ENCODE assay signal across 21 cellular contexts in genomic region chr1:163084330-163084729, GRCh38. TPM values are rescaled to one million over a fixed set of nuclear protein-coding genes. Genes with fewer than 3 reads are reported as not detected.
DNase-seq lines count a peak whose midpoint lies in the region; ATAC-seq and TF ChIP-seq lines count a peak whose summit lies in the region.
"Had no signal": no experiment of that assay in that cellular context is flagged by ENCODE, and none has a peak within 500 bp of the region (broad histone marks: within the 10 kb centered on the region; RNA-seq: fewer than 3 reads in every experiment).

No MANE protein-coding gene starts in this region.

- H3K27me3 Mint-ChIP-seq in osteocyte (ENCODE audit: unreplicated experiment): no peaks in the 10 kb centered on the region
- H3K27me3 Mint-ChIP-seq in activated CD4-positive, alpha-beta T cell treated with anti-CD3 and anti-CD28 coated beads for 36 hours: peaks cover 4% of the 10 kb centered on the region
- H3K27me3 Mint-ChIP-seq: dendritic cell treated with granulocyte-macrophage colony-stimulating factor and Interleukin-4, amounts not matched to agents 40 ng/mL and 50 ng/mL, for 4 days had no signal

- H3K9me2 ChIP-seq in SK-N-SH: no peaks in the 10 kb centered on the region

- no peak overlapping the region for H3K4me3 ChIP-seq in SK-N-SH (ENCODE audit: low read depth in 2 of 2, low read length in 1 of 2)
- H3K4me3 ChIP-seq in esophagus muscularis mucosa: no peak overlapping the region
- H3K4me3 ChIP-seq: breast epithelium, MG63, PC-9 had no signal

- H3K9me3 Mint-ChIP-seq in osteocyte (ENCODE audit: unreplicated experiment): no peaks in the 10 kb centered on the region
- no peaks in the 10 kb centered on the region for H3K9me3 Mint-ChIP-seq in activated CD4-positive, alpha-beta T cell treated with anti-CD3 and anti-CD28 coated beads for 36 hours (ENCODE audit: low read depth)
- H3K9me3 Mint-ChIP-seq: activated naive CD8-positive, alpha-beta T cell treated with anti-CD3 and anti-CD28 coated beads, Interleukin-2, amount 10 ng/mL, durations not matched to agents 7 days and 5 days; dendritic cell treated with granulocyte-macrophage colony-stimulating factor and Interleukin-4, amounts not matched to agents 40 ng/mL and 50 ng/mL, for 4 days; nephron; T-helper 1 cell treated with Interleukin-12 subunit alpha and Interleukin-12 subunit beta and Interleukin-4 antibody, amounts not matched to agents 30 μg/mL and 1 μg/mL, for 36 hours had no signal

- no peaks in the 10 kb centered on the region for H3K79me2 ChIP-seq in SK-N-SH (ENCODE audit: insufficient read depth)

- no peak for ATAC-seq in activated CD4-positive, alpha-beta T cell treated with anti-CD3 and anti-CD28 coated beads for 36 hours
- ATAC-seq: left colon; stimulated activated effector memory CD8-positive, alpha-beta T cell treated with anti-CD3 and anti-CD28 coated beads, Interleukin-12 subunit alpha, Interleukin-12 subunit beta, amount 100 ng/mL, for 72 hours had no signal

- no peak overlapping the region for H2AFZ ChIP-seq in SK-N-SH (ENCODE audit: low read depth)
- H2AFZ ChIP-seq: PC-9 had no signal

- TF ChIP-seq EP300 in SK-N-SH (IDR thresholded peaks at IDR 0.05; ENCODE audit: borderline replicate concordance in 1 of 2, low read depth in 1 of 2, low read length in 1 of 2) (no peak; a peak in 1 of 4 replicates), esophagus muscularis mucosa (IDR thresholded peaks at IDR 0.05) (no peak)

- peak overlapping the region; percentile 14; the same call in 1 of the 2 replicates for H3K4me2 ChIP-seq in SK-N-SH
- H3K4me2 ChIP-seq: PC-9 had no signal

- no peak overlapping the region for H3K9ac ChIP-seq in SK-N-SH

- peaks cover 7 to 25% of the 10 kb centered on the region in 2 experiments for H3K4me1 ChIP-seq in SK-N-SH (ENCODE audit: control insufficient read depth in 1 of 2, insufficient read depth in 2 of 2, low read depth in 1 of 2, low read length in 1 of 2)
- peaks cover 3 to 26% (median 20%) of the 10 kb centered on the region in 4 donors for H3K4me1 ChIP-seq in esophagus muscularis mucosa
- H3K4me1 ChIP-seq: breast epithelium had no signal

- H3K4me1 Mint-ChIP-seq in osteocyte (ENCODE audit: unreplicated experiment): peaks cover 40% of the 10 kb centered on the region
- no peaks in the 10 kb centered on the region for H3K4me1 Mint-ChIP-seq in activated CD4-positive, alpha-beta T cell treated with anti-CD3 and anti-CD28 coated beads for 36 hours
- H3K4me1 Mint-ChIP-seq: activated naive CD8-positive, alpha-beta T cell treated with anti-CD3 and anti-CD28 coated beads, Interleukin-2, amount 10 ng/mL, durations not matched to agents 7 days and 5 days; nephron; stimulated activated effector memory CD8-positive, alpha-beta T cell treated with anti-CD3 and anti-CD28 coated beads, Interleukin-12 subunit alpha, Interleukin-12 subunit beta, amount 100 ng/mL, for 72 hours had no signal

- TF ChIP-seq POLR2A in esophagus muscularis mucosa (IDR thresholded peaks at IDR 0.05; ENCODE audit: low read depth): no peak

- no peaks in the 10 kb centered on the region for H3K36me3 ChIP-seq in SK-N-SH (replicated peaks in 1 of 2; ENCODE audit: control insufficient read depth in 1 of 2, insufficient read depth in 2 of 2, low read length in 1 of 2)
- no peaks in the 10 kb centered on the region for H3K36me3 ChIP-seq in esophagus muscularis mucosa
- H3K36me3 ChIP-seq: MG63 had no signal

- intact Hi-C loops in esophagus muscularis mucosa (cut with DNase I): no loop called here
- intact Hi-C loops in activated CD4-positive, alpha-beta T cell treated with anti-CD3 and anti-CD28 coated beads for 36 hours (cut with DNase I, micrococcal nuclease): no loop called here

- no peaks in the 10 kb centered on the region for H3K9me3 ChIP-seq in SK-N-SH
- H3K9me3 ChIP-seq in esophagus muscularis mucosa: no peaks in the 10 kb centered on the region
- H3K9me3 ChIP-seq: breast epithelium had no signal

- no peak for TF ChIP-seq CTCF in SK-N-SH (IDR thresholded peaks at IDR 0.05)
- TF ChIP-seq CTCF in esophagus muscularis mucosa (IDR thresholded peaks at IDR 0.05): no peak
- no peak for TF ChIP-seq CTCF in osteocyte (IDR thresholded peaks at IDR 0.05)

- H3K27ac ChIP-seq in SK-N-SH (ENCODE audit: low read depth in 2 of 2, low read length in 1 of 2) (peak overlapping the region; percentile 45 to 82), esophagus muscularis mucosa (replicated peaks in 1 of 4) (peak overlapping the region; percentile 20 to 74 (median 40))
- H3K27ac ChIP-seq: breast epithelium, HL-60 had no signal

- POLR2A ChIA-PET in SK-N-SH (lab: Yijun Ruan, JAX): no interaction called here
- POLR2A ChIA-PET in activated CD4-positive, alpha-beta T cell treated with anti-CD3 and anti-CD28 coated beads for 36 hours (lab: Charles Lee): no interaction called here

- 67% methylated on average over 1 of the region's 1 CpG for WGBS in SK-N-SH (ENCODE audit: low lambda C conversion rate)
- 82% methylated on average over 1 of the region's 1 CpG for WGBS in esophagus muscularis mucosa

- H3K27ac Mint-ChIP-seq in osteocyte (ENCODE audit: unreplicated experiment): peak overlapping the region; percentile 81
- H3K27ac Mint-ChIP-seq in activated CD4-positive, alpha-beta T cell treated with anti-CD3 and anti-CD28 coated beads for 36 hours: no peak overlapping the region
- H3K27ac Mint-ChIP-seq: activated naive CD8-positive, alpha-beta T cell treated with anti-CD3 and anti-CD28 coated beads, Interleukin-2, amount 10 ng/mL, durations not matched to agents 7 days and 5 days; dendritic cell treated with granulocyte-macrophage colony-stimulating factor and Interleukin-4, amounts not matched to agents 40 ng/mL and 50 ng/mL, for 4 days; nephron; stimulated activated effector memory CD8-positive, alpha-beta T cell treated with anti-CD3 and anti-CD28 coated beads, Interleukin-12 subunit alpha, Interleukin-12 subunit beta, amount 100 ng/mL, for 72 hours; T-helper 1 cell treated with Interleukin-12 subunit alpha and Interleukin-12 subunit beta and Interleukin-4 antibody, amounts not matched to agents 30 μg/mL and 1 μg/mL, for 36 hours had no signal

- peaks cover 40% of the 10 kb centered on the region for H3F3A ChIP-seq in SK-N-SH (replicated peaks; ENCODE audit: insufficient read depth)

- H3K4me3 Mint-ChIP-seq in osteocyte (ENCODE audit: unreplicated experiment): peak overlapping the region; percentile 4
- no peak overlapping the region for H3K4me3 Mint-ChIP-seq in activated CD4-positive, alpha-beta T cell treated with anti-CD3 and anti-CD28 coated beads for 36 hours
- H3K4me3 Mint-ChIP-seq: activated naive CD8-positive, alpha-beta T cell treated with anti-CD3 and anti-CD28 coated beads, Interleukin-2, amount 10 ng/mL, durations not matched to agents 7 days and 5 days; dendritic cell treated with granulocyte-macrophage colony-stimulating factor and Interleukin-4, amounts not matched to agents 40 ng/mL and 50 ng/mL, for 4 days; nephron; stimulated activated effector memory CD8-positive, alpha-beta T cell treated with anti-CD3 and anti-CD28 coated beads, Interleukin-12 subunit alpha, Interleukin-12 subunit beta, amount 100 ng/mL, for 72 hours; T-helper 1 cell treated with Interleukin-12 subunit alpha and Interleukin-12 subunit beta and Interleukin-4 antibody, amounts not matched to agents 30 μg/mL and 1 μg/mL, for 36 hours had no signal

- TF ChIP-seq RAD21 in SK-N-SH (IDR thresholded peaks at IDR 0.05; ENCODE audit: low read length): no peak

- DNase-seq in ELR (ENCODE audit: low read depth) (peak; percentile 17), SK-N-SH (no peak), esophagus muscularis mucosa (ENCODE audit: extremely low spot score) (no peak), osteocyte (ENCODE audit: extremely low spot score, unreplicated experiment) (no peak), putamen (ENCODE audit: low spot score) (no peak), mesenteric fat pad (ENCODE audit: low spot score) (no peak)
- DNase-seq in activated CD4-positive, alpha-beta T cell treated with anti-CD3 and anti-CD28 coated beads for 36 hours: no peak
- DNase-seq: activated CD4-positive, alpha-beta T cell treated with anti-CD3 and anti-CD28 coated beads, Interleukin-2, amount 50 U/mL, for 1 hour; activated naive CD8-positive, alpha-beta T cell treated with anti-CD3 and anti-CD28 coated beads, Interleukin-2, amount 10 ng/mL, durations not matched to agents 7 days and 5 days; left colon; MG63; NCI-H1436 treated with DMSO at 0.1 percent for 48 hours; NCI-H2227 treated with DMSO at 0.1 percent for 48 hours; PC-9; SIG-M5 had no signal

- no peaks in the 10 kb centered on the region for H4K20me1 ChIP-seq in SK-N-SH (ENCODE audit: insufficient read depth)

- CTCF ChIA-PET in SK-N-SH (lab: Yijun Ruan, JAX): interaction anchor here (0.7 kb wide), 1 partner anchor 183 kb away, joined by 3 read pairs; no protein-coding TSS in a partner anchor
- CTCF ChIA-PET in activated CD4-positive, alpha-beta T cell treated with anti-CD3 and anti-CD28 coated beads for 36 hours (lab: Charles Lee): no interaction called here

- H3K36me3 Mint-ChIP-seq in osteocyte (ENCODE audit: unreplicated experiment): no peaks in the 10 kb centered on the region
- no peaks in the 10 kb centered on the region for H3K36me3 Mint-ChIP-seq in activated CD4-positive, alpha-beta T cell treated with anti-CD3 and anti-CD28 coated beads for 36 hours (ENCODE audit: low read depth)
- H3K36me3 Mint-ChIP-seq: activated naive CD8-positive, alpha-beta T cell treated with anti-CD3 and anti-CD28 coated beads, Interleukin-2, amount 10 ng/mL, durations not matched to agents 7 days and 5 days; stimulated activated effector memory CD8-positive, alpha-beta T cell treated with anti-CD3 and anti-CD28 coated beads, Interleukin-12 subunit alpha, Interleukin-12 subunit beta, amount 100 ng/mL, for 72 hours had no signal

- H3K27me3 ChIP-seq in SK-N-SH (ENCODE audit: insufficient read depth) (no peaks in the 10 kb centered on the region), esophagus muscularis mucosa (no peaks in the 10 kb centered on the region)
- H3K27me3 ChIP-seq: breast epithelium, MG63 had no signal

TF ChIP-seq in SK-N-SH, 30 proteins besides CTCF, POLR2A, EP300 and RAD21 (continues in another document):
- peak; percentile 53 for TF ChIP-seq TCF12 (IDR thresholded peaks at IDR 0.05)
- TF ChIP-seq TEAD4 (IDR thresholded peaks at IDR 0.05; ENCODE audit: borderline replicate concordance, insufficient read depth): no peak

RNA-seq across cellular contexts. Expression of gene RGS4, which starts 15.2 kb away (rescaled TPM):
- polyA plus RNA-seq in SK-N-SH (2012; rRNA removed): 124 and 193 TPM in 2 replicates
- polyA plus RNA-seq in SK-N-SH (2012; cell fraction: cytosol; rRNA removed): 212 and 232 TPM in 2 replicates
- polyA plus RNA-seq in SK-N-SH (2012; cell fraction: nucleus; rRNA removed): 79.0 and 164 TPM in 2 replicates
- 10 to 100 TPM; 15.8 to 39.9 (median 24.0) TPM for total RNA-seq in esophagus muscularis mucosa
- total RNA-seq in osteocyte: 99.0 and 121 TPM in 2 replicates
- total RNA-seq in mesenteric fat pad: 2.1 TPM
- not detected for total RNA-seq in activated CD4-positive, alpha-beta T cell treated with anti-CD3 and anti-CD28 coated beads for 36 hours
- total RNA-seq: activated naive CD8-positive, alpha-beta T cell treated with anti-CD3 and anti-CD28 coated beads, Interleukin-2, amount 10 ng/mL, durations not matched to agents 7 days and 5 days; PC-9 had no signal
